ENCODE assay signal across 8 cellular contexts in the genomic region with DNA sequence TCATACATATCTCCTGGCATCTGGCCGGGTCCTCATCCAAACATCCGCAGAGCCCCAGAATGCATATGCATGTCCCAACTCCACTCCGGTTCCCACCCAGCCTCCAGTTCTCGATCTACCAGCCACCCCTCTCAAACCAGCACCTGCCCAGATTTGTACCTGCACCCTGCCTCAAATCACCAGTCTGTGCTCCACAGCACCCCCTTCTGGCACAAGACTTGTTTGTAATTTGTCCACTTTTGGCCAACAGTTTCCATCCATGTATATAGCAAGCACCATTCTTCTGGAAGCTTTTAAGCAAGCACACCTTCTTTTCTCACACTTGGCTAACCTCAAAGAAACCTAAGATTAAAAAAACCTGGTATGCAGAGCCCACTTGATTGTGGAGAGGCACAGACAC.
DNase-seq lines count a peak whose midpoint lies in the region; ATAC-seq and TF ChIP-seq lines count a peak whose summit lies in the region.

No MANE protein-coding gene starts in this region.

- H3K4me3 ChIP-seq in left lung = no peak overlapping the region

- ATAC-seq in left lung (peak; percentile 22), HG03139 (IDR thresholded peaks at IDR 0.05; ENCODE audit: unreplicated experiment) (no peak)

- H3K9me3 ChIP-seq in left lung = no peaks in the 10 kb centered on the region

- DNase-seq in KG1 (lab: John Stamatoyannopoulos, UW) (peak; percentile 1), left lung (no peak), AML-193 (lab: John Stamatoyannopoulos, UW) (no peak), SW480 (ENCODE audit: low spot score) (no peak), RKO (ENCODE audit: low spot score) (no peak)
- DNase-seq in activated CD8-positive, alpha-beta memory T cell treated with anti-CD3 and anti-CD28 coated beads, Interleukin-2, amount 50 U/mL, for 48 hours = peak; percentile 79

- TF ChIP-seq CTCF in C4-2B (conservative IDR thresholded peaks at IDR 0.05) = peak; percentile 44
- TF ChIP-seq CTCF in left lung (IDR thresholded peaks at IDR 0.05) = peak in 1 of 2 donors; percentile 13

- H3K27me3 ChIP-seq in left lung = no peaks in the 10 kb centered on the region

- H3K4me1 ChIP-seq in left lung = no peaks in the 10 kb centered on the region

- no peaks in the 10 kb centered on the region for H3K36me3 ChIP-seq in left lung

- intact Hi-C loops in left lung (cut with DNase I) = no loop called here

- H3K27ac ChIP-seq in C4-2B (no peak overlapping the region), left lung (no peak overlapping the region)

Comparison
In these comparisons a context has a peak if more than half of its experiments do, and no peak if none do; other contexts are left out.
1. DNase-seq: peak in KG1 (single experiment) and activated CD8-positive, alpha-beta memory T cell treated with anti-CD3 and anti-CD28 coated beads, Interleukin-2, amount 50 U/mL, for 48 hours (single experiment); none in left lung (0 of 2), AML-193 (0 of 2), SW480 (single experiment) and RKO (single experiment).